9 cellular contexts compared by ENCODE assay signal in genomic region chr5:172658869-172659513, GRCh38. TPM values are rescaled to one million over a fixed set of nuclear protein-coding genes. Genes with fewer than 3 reads are reported as not detected.
DNase-seq lines count a peak whose midpoint lies in the region; ATAC-seq, FAIRE-seq and TF ChIP-seq lines count a peak whose summit lies in the region.
"Had no signal": no experiment of that assay in that cellular context is flagged by ENCODE, and none has a peak within 500 bp of the region (broad histone marks: within the 10 kb centered on the region; RNA-seq: fewer than 3 reads in every experiment).

No MANE protein-coding gene starts in this region.

- POLR2A ChIA-PET in HepG2 (lab: Yijun Ruan, JAX), result interaction anchor here (1.1 to 1.7 kb wide), 5 partner anchors 9 to 671 kb away, joined by 3 to 5 read pairs (median 4); no protein-coding TSS in a partner anchor

- H3K4me1 ChIP-seq in HepG2 (ENCODE audit: insufficient read depth, low read length) (peaks cover 47% of the 10 kb centered on the region), stomach smooth muscle (ENCODE audit: control insufficient read depth, insufficient read depth, low read length) (peaks cover 63% of the 10 kb centered on the region)

- FAIRE-seq in bronchial epithelial cell (lab: Jason Lieb, UNC) (no peak), HepG2 (lab: Jason Lieb, UNC) (no peak)

- in situ Hi-C loops in HepG2 (cut with HindIII; ENCODE audit: extremely low pct_ligation_motif_present, low pct_unique_long_range_greater_than_20kb), result no loop called here

- H3K9me3 ChIP-seq in HepG2 (ENCODE audit: low read length) (no peaks in the 10 kb centered on the region), stomach smooth muscle (ENCODE audit: control insufficient read depth in 2 of 2, low read length in 2 of 2) (peaks cover 0 to 7% of the 10 kb centered on the region in 2 donors)

- ATAC-seq in HepG2 (no peak), HG03439 (IDR thresholded peaks at IDR 0.05; ENCODE audit: unreplicated experiment) (no peak), GM21528 (IDR thresholded peaks at IDR 0.05; ENCODE audit: low FRiP score, unreplicated experiment) (no peak)

- no peaks in the 10 kb centered on the region for H3K79me2 ChIP-seq in HepG2 (ENCODE audit: insufficient read depth, low read length)

- no peak for TF ChIP-seq RAD21 in HepG2 (CRISPR knock-in tag; IDR thresholded peaks at IDR 0.05)

- WGBS in HepG2 (ENCODE audit: low lambda C conversion rate), result 75% methylated on average over 8 of the region's 9 CpGs

- H3K9ac ChIP-seq in HepG2 (ENCODE audit: insufficient read depth, low read depth, low read length) (peak overlapping the region; percentile 67; the same call in 1 of the 2 replicates), stomach smooth muscle (ENCODE audit: low read length in 2 of 2) (peak overlapping the region; percentile 50 to 68)

- no peak for TF ChIP-seq CTCF in bronchial epithelial cell (IDR thresholded peaks at IDR 0.05; ENCODE audit: insufficient read depth, low read length, severe bottlenecking)
- no peak for TF ChIP-seq CTCF in HepG2 (CRISPR knock-in tag; IDR thresholded peaks at IDR 0.05)

- H2AFZ ChIP-seq in HepG2 (ENCODE audit: low read length), result no peak overlapping the region

- BruUV-seq in HepG2 (replicated peaks; lab: Mats Ljungman, UMichigan), result TSS peak; percentile 89

- no peak for TF ChIP-seq POLR2A in HepG2 (IDR thresholded peaks at IDR 0.05; ENCODE audit: insufficient read depth in 1 of 2, low read depth in 2 of 2, low read length in 2 of 2)

- H3K4me3 ChIP-seq in bronchial epithelial cell (ENCODE audit: low read depth, low read length), result no peak overlapping the region
- no peak overlapping the region; a peak in 1 of 6 replicates for H3K4me3 ChIP-seq in HepG2 (replicated peaks in 1 of 3; ENCODE audit: insufficient read depth in 1 of 3, low read depth in 2 of 3, low read length in 3 of 3)
- H3K4me3 ChIP-seq in stomach smooth muscle (ENCODE audit: low read length in 2 of 2), result peak overlapping the region in 1 of 2 donors; percentile 22

- CTCF ChIA-PET in HepG2 (lab: Yijun Ruan, JAX; ENCODE audit: low intra/inter-chr PET ratio, low total read pairs), result no interaction called here

- H3K27ac ChIP-seq in HepG2 (ENCODE audit: extremely low read length, insufficient read depth, low read length), result peak overlapping the region; percentile 93
- peak overlapping the region; percentile 97 for H3K27ac ChIP-seq in stomach smooth muscle (ENCODE audit: low read length)

- no peak for TF ChIP-seq EP300 in HepG2 (IDR thresholded peaks at IDR 0.05; ENCODE audit: low read depth in 2 of 2, low read length in 2 of 2)
- TF ChIP-seq EP300 in HepG2 (CRISPR knock-in tag; IDR thresholded peaks at IDR 0.05; ENCODE audit: borderline replicate concordance), result no peak

- peak overlapping the region; percentile 84 for H3K4me2 ChIP-seq in HepG2 (ENCODE audit: low read depth, low read length)

- intact Hi-C loops in HepG2 (cut with micrococcal nuclease; ENCODE audit: unreplicated experiment), result no loop called here

- peak; percentile 41 for DNase-seq in NCI-H1092 treated with DMSO at 0.1 percent for 48 hours (lab: John Stamatoyannopoulos, UW)
- peak; percentile 30 for DNase-seq in bronchial epithelial cell (ENCODE audit: low read depth)
- no peak for DNase-seq in HepG2 (ENCODE audit: low spot score)
- DNase-seq in foreskin melanocyte, result no peak
- DNase-seq in NCI-H1436 (lab: John Stamatoyannopoulos, UW), result no peak
- DNase-seq: effector CD4-positive, alpha-beta T cell had no signal

- H4K20me1 ChIP-seq in HepG2 (ENCODE audit: insufficient read depth, low read length), result no peaks in the 10 kb centered on the region

- H3K36me3 ChIP-seq in bronchial epithelial cell (ENCODE audit: control insufficient read depth, insufficient read depth, low read length), result no peaks in the 10 kb centered on the region
- no peaks in the 10 kb centered on the region for H3K36me3 ChIP-seq in HepG2 (replicated peaks in 1 of 2; ENCODE audit: control insufficient read depth in 1 of 2, insufficient read depth in 2 of 2, low read length in 2 of 2)
- H3K36me3 ChIP-seq in stomach smooth muscle (ENCODE audit: control insufficient read depth in 2 of 2, insufficient read depth in 2 of 2, low read length in 2 of 2), result peaks cover 0 to 3% of the 10 kb centered on the region in 2 donors

- no peaks in the 10 kb centered on the region for H3K27me3 ChIP-seq in bronchial epithelial cell (ENCODE audit: control insufficient read depth, insufficient read depth, low read length)
- no peaks in the 10 kb centered on the region for H3K27me3 ChIP-seq in HepG2 (ENCODE audit: control insufficient read depth in 1 of 2, insufficient read depth in 2 of 2, low read length in 2 of 2)
- H3K27me3 ChIP-seq in stomach smooth muscle (ENCODE audit: control insufficient read depth in 1 of 2, insufficient read depth in 2 of 2, low read length in 2 of 2), result no peaks in the 10 kb centered on the region

TF ChIP-seq in HepG2, 621 proteins besides CTCF, POLR2A, EP300 and RAD21:
- no peak for TF ChIP-seq ZNF577 (CRISPR knock-in tag; IDR thresholded peaks at IDR 0.05; ENCODE audit: borderline replicate concordance, low read depth)
- TF ChIP-seq KAT2B (IDR thresholded peaks at IDR 0.05; ENCODE audit: borderline replicate concordance, low read depth, low read length), result no peak
- TF ChIP-seq FOXK2 (IDR thresholded peaks at IDR 0.05), result no peak
- TF ChIP-seq ZNF230 (CRISPR knock-in tag; IDR thresholded peaks at IDR 0.05), result 0 out of 2 replicates have a peak, but pooled peaks have one; percentile 3
- TF ChIP-seq RBM39 (IDR thresholded peaks at IDR 0.05; ENCODE audit: low read depth, low read length, poor library complexity, severe bottlenecking), result peak; percentile 4

RNA-seq across cellular contexts. Expression of gene NEURL1B, which starts 17.9 kb away (rescaled TPM):
- total RNA-seq in bronchial epithelial cell (4.7 and 6.4 TPM in 2 replicates), HepG2 (2016; rRNA removed; fragmentation: Illumina TruSeq; extraction: Trizol) (0.09 and 0.11 TPM in 2 replicates)
- not detected in 2 replicates for total RNA-seq in HepG2 (2016; cell fraction: cytosol; rRNA removed; fragmentation: Illumina TruSeq; extraction: Trizol; ENCODE audit: low read depth)
- 0.03 and 0.13 TPM in 2 replicates for total RNA-seq in HepG2 (2016; cell fraction: insoluble cytoplasmic fraction; rRNA removed; fragmentation: Illumina TruSeq; extraction: Trizol)
- 0.03 TPM in 2 replicates for total RNA-seq in HepG2 (2016; cell fraction: membrane; rRNA removed; fragmentation: Illumina TruSeq; extraction: Trizol)
- 0.09 TPM in 1 of 2 replicates, not detected in the other for total RNA-seq in HepG2 (2016; cell fraction: nucleus; rRNA removed; fragmentation: Illumina TruSeq; extraction: Trizol)
- 0.13 and 0.14 TPM in 2 replicates for polyA plus RNA-seq in HepG2 (2011; rRNA removed)
- 0.09 and 0.15 TPM in 2 replicates for polyA plus RNA-seq in HepG2 (2011; cell fraction: cytosol; rRNA removed)
- polyA plus RNA-seq in HepG2 (2011; cell fraction: nucleus; rRNA removed), result 0.28 and 0.82 TPM in 2 replicates
- 0.20 and 0.31 TPM in 2 replicates for polyA plus RNA-seq in HepG2 (2012)
- 0.02 and 0.08 TPM in 2 replicates for polyA plus RNA-seq in HepG2 (2016; cell fraction: cytosol; fragmentation: Illumina TruSeq; extraction: Trizol; ENCODE audit: low read depth)
- 0.03 and 0.09 TPM in 2 replicates for polyA plus RNA-seq in HepG2 (2016; cell fraction: insoluble cytoplasmic fraction; fragmentation: Illumina TruSeq; extraction: Trizol; ENCODE audit: low read depth)
- 0.06 TPM in 1 of 2 replicates, not detected in the other for polyA plus RNA-seq in HepG2 (2016; cell fraction: membrane; fragmentation: Illumina TruSeq; extraction: Trizol; ENCODE audit: low read depth)
- polyA plus RNA-seq in HepG2 (2016; cell fraction: nucleus; fragmentation: Illumina TruSeq; extraction: Trizol; ENCODE audit: insufficient read depth, low read depth), result 0.14 TPM in 1 of 2 replicates, not detected in the other
- polyA minus RNA-seq in HepG2 (2011; rRNA and poly(A)+ RNA removed; ENCODE audit: low replicate concordance), result 0.14 and 1.5 TPM in 2 replicates
- polyA minus RNA-seq in HepG2 (2011; cell fraction: cytosol; rRNA and poly(A)+ RNA removed), result 0.09 and 0.20 TPM in 2 replicates
- 0.13 and 0.25 TPM in 2 replicates for polyA minus RNA-seq in HepG2 (2011; cell fraction: nucleus; rRNA and poly(A)+ RNA removed)

Comparison
In these comparisons a context has a peak if more than half of its experiments do, and no peak if none do; other contexts are left out.
1. DNase-seq: peak in NCI-H1092 treated with DMSO at 0.1 percent for 48 hours (single experiment) and bronchial epithelial cell (single experiment); none in HepG2 (single experiment), foreskin melanocyte (single experiment) and NCI-H1436 (single experiment).